In genomic region chr17:39652635-39653315, GRCh38 we compare ENCODE assay signal across 1 cellular context.
TF ChIP-seq lines count a peak whose summit lies in the region.

No MANE protein-coding gene starts in this region.

TF ChIP-seq in A549, 52 proteins besides CTCF, POLR2A, EP300 and RAD21:
- no peak for TF ChIP-seq MAFK (IDR thresholded peaks at IDR 0.05; ENCODE audit: partially characterized antibody)
- TF ChIP-seq NR3C1 (IDR thresholded peaks at IDR 0.05) = no peak
TF ChIP-seq in A549: peak in this region for 0.
